In the genomic region with DNA sequence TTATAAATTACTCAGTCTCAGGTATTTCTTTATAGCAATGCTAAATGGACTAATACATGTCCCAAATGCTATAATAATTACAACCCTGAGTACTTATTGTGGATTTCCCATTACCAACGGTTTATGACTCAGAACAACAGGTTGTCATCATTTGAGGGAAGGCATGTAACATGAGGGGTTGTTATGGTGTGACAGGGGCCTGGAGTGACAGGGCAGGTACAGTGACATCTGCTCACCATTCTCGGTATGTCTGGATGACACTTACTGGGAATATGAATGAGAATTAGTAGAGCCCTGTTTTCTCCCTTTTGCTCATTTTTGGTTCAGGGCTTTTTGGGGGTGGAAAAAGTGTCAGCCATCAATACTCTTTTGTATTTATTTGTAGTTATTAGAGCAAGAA, we compare ENCODE assay signal across 16 cellular contexts. TPM values are rescaled to one million over a fixed set of nuclear protein-coding genes. Genes with fewer than 3 reads are reported as not detected.
DNase-seq lines count a peak whose midpoint lies in the region; ATAC-seq, FAIRE-seq and TF ChIP-seq lines count a peak whose summit lies in the region.
"Had no signal": no experiment of that assay in that cellular context is flagged by ENCODE, and none has a peak within 500 bp of the region (broad histone marks: within the 10 kb centered on the region; RNA-seq: fewer than 3 reads in every experiment).

No MANE protein-coding gene starts in this region.

- peak; percentile 48 for FAIRE-seq in GM12892 (lab: Jason Lieb, UNC)
- FAIRE-seq: GM12878, H1, K562 had no signal

- DNase-seq in NCI-H2171 treated with DMSO at 0.1 percent for 48 hours (lab: John Stamatoyannopoulos, UW) (peak; percentile 7), NCI-H2171 (lab: John Stamatoyannopoulos, UW) (no peak), GM12892 (ENCODE audit: insufficient read length) (no peak), SK-N-MC (ENCODE audit: low read depth, low spot score) (no peak), globus pallidus (ENCODE audit: low spot score) (no peak), HT-29 (ENCODE audit: low spot score) (no peak)
- DNase-seq: 8988T; ACHN; CD4-positive, CD25-positive, alpha-beta regulatory T cell; DMS53 had no signal

- ATAC-seq in GM18870 (IDR thresholded peaks at IDR 0.05; ENCODE audit: unreplicated experiment): no peak
- ATAC-seq: GM12878, K562 had no signal

- no peak for TF ChIP-seq POLR2A in GM12892 (IDR thresholded peaks at IDR 0.05; ENCODE audit: low read depth, low read length)

- peak overlapping the region; percentile 81 for H3K27ac ChIP-seq in SK-N-MC
- H3K27ac ChIP-seq: BLaER1 treated with 17β-estradiol and CSF1 and Interleukin-3, amounts not matched to agents 10 nM and 100 nM had no signal

- H3K9me3 ChIP-seq in SK-N-MC (ENCODE audit: low read depth, low read length): no peaks in the 10 kb centered on the region
- H3K9me3 ChIP-seq: HAP-1 had no signal

- peak overlapping the region; percentile 62 for H3K4me3 ChIP-seq in SK-N-MC
- H3K4me3 ChIP-seq: BLaER1 treated with 17β-estradiol and CSF1 and Interleukin-3, amounts not matched to agents 10 nM and 100 nM; GM12878; HAP-1; K562 had no signal

- no peak overlapping the region for H3K9ac ChIP-seq in SK-N-MC (ENCODE audit: insufficient read length)
- H3K9ac ChIP-seq: BLaER1 treated with 17β-estradiol and CSF1 and Interleukin-3, amounts not matched to agents 10 nM and 100 nM had no signal

- H3K36me3 ChIP-seq in SK-N-MC (ENCODE audit: insufficient read depth, low read length): no peaks in the 10 kb centered on the region
- H3K36me3 ChIP-seq: BLaER1 treated with 17β-estradiol and CSF1 and Interleukin-3, amounts not matched to agents 10 nM and 100 nM; HAP-1 had no signal

RNA-seq across cellular contexts. Expression of a gene that starts 36.2 kb away (rescaled TPM):
- 23.4 TPM for polyA plus RNA-seq in GM12892 (2012; ENCODE audit: missing spikeins)
- total RNA-seq in HT-29 (2014; rRNA removed; shearing (Covaris generic)): not detected in 2 replicates
- polyA plus RNA-seq: CD4-positive, CD25-positive, alpha-beta regulatory T cell had no signal
